In genomic region chr9:4979224-4979623, GRCh38 we compare ENCODE assay signal across 15 cellular contexts. TPM values are rescaled to one million over a fixed set of nuclear protein-coding genes. Genes with fewer than 3 reads are reported as not detected.
A peak's percentile ranks its signal among the peaks of the same experiment; 100 is the strongest.
DNase-seq lines count a peak whose midpoint lies in the region; ATAC-seq and TF ChIP-seq lines count a peak whose summit lies in the region.
"Had no signal": no experiment of that assay in that cellular context is flagged by ENCODE, and none has a peak within 500 bp of the region (broad histone marks: within the 10 kb centered on the region; RNA-seq: fewer than 3 reads in every experiment).

No MANE protein-coding gene starts in this region.

- peaks cover 2% of the 10 kb centered on the region for H3K27me3 Mint-ChIP-seq in activated CD8-positive, alpha-beta T cell treated with anti-CD3 and anti-CD28 coated beads for 36 hours
- H3K27me3 Mint-ChIP-seq in activated CD8-positive, alpha-beta T cell treated with anti-CD3 and anti-CD28 coated beads, Interleukin-2, amount 10 ng/mL, durations not matched to agents 7 days and 5 days (ENCODE audit: low read depth), result no peaks in the 10 kb centered on the region

- TF ChIP-seq CTCF in activated CD8-positive, alpha-beta T cell treated with anti-CD3 and anti-CD28 coated beads for 36 hours (IDR thresholded peaks at IDR 0.05), result no peak
- TF ChIP-seq CTCF in fibroblast of villous mesenchyme (IDR thresholded peaks at IDR 0.05; ENCODE audit: insufficient read depth, low read depth, low read length), result no peak
- TF ChIP-seq CTCF in stomach (IDR thresholded peaks at IDR 0.05), result no peak
- no peak for TF ChIP-seq CTCF in smooth muscle cell (IDR thresholded peaks at IDR 0.05; ENCODE audit: borderline replicate concordance, insufficient read depth, poor library complexity, severe bottlenecking)

- no peak overlapping the region for H3K4me3 Mint-ChIP-seq in activated CD8-positive, alpha-beta T cell treated with anti-CD3 and anti-CD28 coated beads for 36 hours
- H3K4me3 Mint-ChIP-seq in activated CD8-positive, alpha-beta T cell treated with anti-CD3 and anti-CD28 coated beads, Interleukin-2, amount 10 ng/mL, durations not matched to agents 7 days and 5 days, result no peak overlapping the region

- H3F3A ChIP-seq in smooth muscle cell (ENCODE audit: low read depth), result peaks cover 15% of the 10 kb centered on the region

- TF ChIP-seq EP300 in stomach (IDR thresholded peaks at IDR 0.05), result no peak

- no peak overlapping the region for H3K9ac ChIP-seq in smooth muscle cell (ENCODE audit: low read depth)
- H3K9ac ChIP-seq: KMS-11 had no signal

- peak overlapping the region in 3 of 5 donors; percentile 1 to 63 (median 16) for H3K27ac ChIP-seq in stomach
- H3K27ac ChIP-seq in smooth muscle cell (ENCODE audit: low read depth), result no peak overlapping the region
- H3K27ac ChIP-seq: KMS-11, suprapubic skin had no signal

- H3K27me3 ChIP-seq in stomach, result no peaks in the 10 kb centered on the region
- no peaks in the 10 kb centered on the region for H3K27me3 ChIP-seq in smooth muscle cell (ENCODE audit: low read depth)
- H3K27me3 ChIP-seq: suprapubic skin had no signal

- H3K4me2 ChIP-seq in smooth muscle cell, result no peak overlapping the region
- H3K4me2 ChIP-seq: KMS-11 had no signal

- 81 to 92% (median 83%) methylated on average over 1 of the region's 1 CpG for WGBS in stomach, 5 donors
- 75% methylated on average over 1 of the region's 1 CpG for WGBS in smooth muscle cell (ENCODE audit: low lambda C conversion rate)

- H3K9me3 Mint-ChIP-seq in activated CD8-positive, alpha-beta T cell treated with anti-CD3 and anti-CD28 coated beads for 36 hours, result no peaks in the 10 kb centered on the region
- no peaks in the 10 kb centered on the region for H3K9me3 Mint-ChIP-seq in activated CD8-positive, alpha-beta T cell treated with anti-CD3 and anti-CD28 coated beads, Interleukin-2, amount 10 ng/mL, durations not matched to agents 7 days and 5 days (ENCODE audit: insufficient read depth)

- no peaks in the 10 kb centered on the region for H4K20me1 ChIP-seq in smooth muscle cell (ENCODE audit: low read depth)

- CTCF ChIA-PET in activated CD8-positive, alpha-beta T cell treated with anti-CD3 and anti-CD28 coated beads for 36 hours (lab: Charles Lee), result interaction anchor here (1.1 to 2.0 kb wide), 4 partner anchors 8 to 216 kb away, joined by 3 to 8 read pairs (median 8); no protein-coding TSS in a partner anchor
- CTCF ChIA-PET in activated CD8-positive, alpha-beta T cell treated with anti-CD3 and anti-CD28 coated beads, Interleukin-2, amount 10 ng/mL, durations not matched to agents 7 days and 5 days (lab: Charles Lee), result interaction anchor here (0.7 to 2.6 kb wide), 5 partner anchors 8 to 217 kb away, joined by 3 to 9 read pairs (median 3); no protein-coding TSS in a partner anchor

- H3K27ac Mint-ChIP-seq in activated CD8-positive, alpha-beta T cell treated with anti-CD3 and anti-CD28 coated beads for 36 hours, result peak overlapping the region; percentile 81
- H3K27ac Mint-ChIP-seq in activated CD8-positive, alpha-beta T cell treated with anti-CD3 and anti-CD28 coated beads, Interleukin-2, amount 10 ng/mL, durations not matched to agents 7 days and 5 days, result no peak overlapping the region

- in situ Hi-C loops in ACHN (cut with HindIII; ENCODE audit: low pct_ligation_motif_present, low pct_unique_long_range_greater_than_20kb, low sequenced_read_pairs), result no loop called here

- ATAC-seq in activated CD8-positive, alpha-beta T cell treated with anti-CD3 and anti-CD28 coated beads for 36 hours, result no peak
- no peak for ATAC-seq in activated CD8-positive, alpha-beta T cell treated with anti-CD3 and anti-CD28 coated beads, Interleukin-2, amount 10 ng/mL, durations not matched to agents 7 days and 5 days
- ATAC-seq in SK-N-SH treated with all-trans-retinoic acid at 6 μM for 48 hours, result peak; percentile 68

- no peak for TF ChIP-seq POLR2A in stomach (IDR thresholded peaks at IDR 0.05)

- no peak for DNase-seq in activated CD8-positive, alpha-beta T cell treated with anti-CD3 and anti-CD28 coated beads for 36 hours
- no peak for DNase-seq in activated CD8-positive, alpha-beta T cell treated with anti-CD3 and anti-CD28 coated beads, Interleukin-2, amount 10 ng/mL, durations not matched to agents 7 days and 5 days
- DNase-seq in fibroblast of villous mesenchyme (ENCODE audit: low read depth), result peak; percentile 93
- DNase-seq in stomach, result no peak
- no peak for DNase-seq in ACHN
- DNase-seq in smooth muscle cell (lab: John Stamatoyannopoulos, UW; ENCODE audit: unreplicated experiment), result no peak
- DNase-seq in SHP77 (lab: John Stamatoyannopoulos, UW), result no peak
- DNase-seq: activated naive CD4-positive, alpha-beta T cell treated with anti-CD3 and anti-CD28 coated beads, Interleukin-2, amount 50 U/mL, for 16 hours; islet precursor cell; NCI-H1417; NCI-H510A; stimulated activated CD4-positive, alpha-beta T cell treated with anti-CD3 and anti-CD28 coated beads, Interleukin-12 subunit alpha, Interleukin-12 subunit beta, amount 100 ng/mL, for 4 hours had no signal

- no peaks in the 10 kb centered on the region for H3K79me2 ChIP-seq in smooth muscle cell (ENCODE audit: low read depth)

- H3K36me3 ChIP-seq in stomach (no peaks in the 10 kb centered on the region), smooth muscle cell (ENCODE audit: low read depth) (no peaks in the 10 kb centered on the region)
- H3K36me3 ChIP-seq: suprapubic skin had no signal

- H3K4me1 Mint-ChIP-seq in activated CD8-positive, alpha-beta T cell treated with anti-CD3 and anti-CD28 coated beads for 36 hours (ENCODE audit: low read depth), result peaks cover 54% of the 10 kb centered on the region
- H3K4me1 Mint-ChIP-seq in activated CD8-positive, alpha-beta T cell treated with anti-CD3 and anti-CD28 coated beads, Interleukin-2, amount 10 ng/mL, durations not matched to agents 7 days and 5 days (ENCODE audit: low read depth), result peaks cover 47% of the 10 kb centered on the region

- no peak overlapping the region for H3K4me3 ChIP-seq in fibroblast of villous mesenchyme (ENCODE audit: low read depth, low read length)
- no peak overlapping the region for H3K4me3 ChIP-seq in stomach
- H3K4me3 ChIP-seq in smooth muscle cell, result no peak overlapping the region
- H3K4me3 ChIP-seq: suprapubic skin had no signal

- POLR2A ChIA-PET in activated CD8-positive, alpha-beta T cell treated with anti-CD3 and anti-CD28 coated beads for 36 hours (lab: Charles Lee), result interaction anchor here (0.7 to 2.6 kb wide), 2 partner anchors 8 to 42 kb away, joined by 3 to 15 read pairs; no protein-coding TSS in a partner anchor
- POLR2A ChIA-PET in activated CD8-positive, alpha-beta T cell treated with anti-CD3 and anti-CD28 coated beads, Interleukin-2, amount 10 ng/mL, durations not matched to agents 7 days and 5 days (lab: Charles Lee), result no interaction called here

- no peaks in the 10 kb centered on the region for H3K36me3 Mint-ChIP-seq in activated CD8-positive, alpha-beta T cell treated with anti-CD3 and anti-CD28 coated beads for 36 hours (ENCODE audit: low read depth)
- peaks cover 2% of the 10 kb centered on the region for H3K36me3 Mint-ChIP-seq in activated CD8-positive, alpha-beta T cell treated with anti-CD3 and anti-CD28 coated beads, Interleukin-2, amount 10 ng/mL, durations not matched to agents 7 days and 5 days (ENCODE audit: low read depth)

- intact Hi-C loops in activated CD8-positive, alpha-beta T cell treated with anti-CD3 and anti-CD28 coated beads for 36 hours (cut with micrococcal nuclease), result no loop called here
- intact Hi-C loops in stomach (cut with DNase I; ENCODE audit: low total_unique reads), result no loop called here

- H3K9me3 ChIP-seq in stomach, result no peaks in the 10 kb centered on the region
- H3K9me3 ChIP-seq in smooth muscle cell (replicated peaks; ENCODE audit: low read depth), result no peaks in the 10 kb centered on the region
- H3K9me3 ChIP-seq: suprapubic skin had no signal

- H3K4me1 ChIP-seq in stomach (peaks cover 0 to 29% (median 9%) of the 10 kb centered on the region in 4 donors), smooth muscle cell (ENCODE audit: low read depth) (peaks cover 12% of the 10 kb centered on the region)

- H2AFZ ChIP-seq in smooth muscle cell (ENCODE audit: low read depth), result no peak overlapping the region

TF ChIP-seq in SK-N-SH treated with all-trans-retinoic acid at 6 μM for 48 hours, 23 proteins besides CTCF, POLR2A, EP300 and RAD21 (continues in another document):
- no peak for TF ChIP-seq CSRNP3 (CRISPR knock-in tag; IDR thresholded peaks at IDR 0.05)

RNA-seq across cellular contexts. Expression of gene JAK2, which starts 5.8 kb away (rescaled TPM):
- 10 to 100 TPM; 28.4 to 29.0 TPM for total RNA-seq in activated CD8-positive, alpha-beta T cell treated with anti-CD3 and anti-CD28 coated beads for 36 hours
- 10 to 100 TPM; 25.7 to 27.2 TPM for total RNA-seq in activated CD8-positive, alpha-beta T cell treated with anti-CD3 and anti-CD28 coated beads, Interleukin-2, amount 10 ng/mL, durations not matched to agents 7 days and 5 days
- total RNA-seq in fibroblast of villous mesenchyme, result 11.6 and 13.4 TPM in 2 replicates
- total RNA-seq in stomach, result 10 to 100 TPM; 12.7 to 58.6 (median 45.1) TPM
- 1 to 10 TPM; 3.9 to 7.5 (median 4.5) TPM for polyA plus RNA-seq in stomach
- 12.0 and 15.6 TPM in 2 replicates for total RNA-seq in smooth muscle cell
- 4.9 and 5.8 TPM in 2 replicates for polyA plus RNA-seq in smooth muscle cell
